18 cellular contexts compared by ENCODE assay signal in genomic region chr1:224253721-224254120, GRCh38.
"Had no signal": no experiment of that assay in that cellular context is flagged by ENCODE, and none has a peak within 500 bp of the region (broad histone marks: within the 10 kb centered on the region; RNA-seq: fewer than 3 reads in every experiment).

No MANE protein-coding gene starts in this region.

- H3K4me3 Mint-ChIP-seq: activated CD4-positive, alpha-beta T cell treated with anti-CD3 and anti-CD28 coated beads for 36 hours; activated naive CD8-positive, alpha-beta T cell; naive thymus-derived CD4-positive, alpha-beta T cell; stimulated activated naive CD8-positive, alpha-beta T cell treated with anti-CD3 and anti-CD28 coated beads, Interleukin-15, amount 100 ng/mL, for 72 hours had no signal

- H3K27ac Mint-ChIP-seq: activated CD4-positive, alpha-beta T cell treated with anti-CD3 and anti-CD28 coated beads for 36 hours; activated naive CD8-positive, alpha-beta T cell; naive thymus-derived CD4-positive, alpha-beta T cell; stimulated activated naive CD8-positive, alpha-beta T cell treated with anti-CD3 and anti-CD28 coated beads, Interleukin-15, amount 100 ng/mL, for 72 hours had no signal

- H3K4me3 ChIP-seq: testis, upper lobe of right lung had no signal

- H3K4me1 ChIP-seq: testis, upper lobe of right lung had no signal

- H3K27me3 ChIP-seq: testis, upper lobe of right lung had no signal

- H3K9me3 Mint-ChIP-seq: stimulated activated naive CD8-positive, alpha-beta T cell treated with anti-CD3 and anti-CD28 coated beads, Interleukin-15, amount 100 ng/mL, for 72 hours had no signal

- ATAC-seq: activated CD4-positive, alpha-beta T cell treated with anti-CD3 and anti-CD28 coated beads for 36 hours; left colon; naive thymus-derived CD4-positive, alpha-beta T cell; stimulated activated naive CD8-positive, alpha-beta T cell treated with anti-CD3 and anti-CD28 coated beads, Interleukin-15, amount 100 ng/mL, for 72 hours; upper lobe of right lung had no signal

- DNase-seq: activated CD4-positive, alpha-beta T cell treated with anti-CD3 and anti-CD28 coated beads for 36 hours; activated effector memory CD4-positive, alpha-beta T cell treated with anti-CD3 and anti-CD28 coated beads, Interleukin-2, amount 50 U/mL, for 16 hours; activated T-cell treated with anti-CD3 and anti-CD28 coated beads, Interleukin-2, amount 50 U/mL, for 1 hour; amygdala; caudate nucleus; cortex of kidney; effector memory CD4-positive, alpha-beta T cell; left colon; mammary epithelial cell; naive thymus-derived CD4-positive, alpha-beta T cell; stimulated activated CD4-positive, alpha-beta T cell treated with anti-CD3 and anti-CD28 coated beads, Interleukin-15, amount 100 ng/mL, for 24 hours; stimulated activated CD4-positive, alpha-beta T cell treated with anti-CD3 and anti-CD28 coated beads, Interleukin-4, amount 100 ng/mL, for 24 hours; stimulated activated naive CD8-positive, alpha-beta T cell treated with anti-CD3 and anti-CD28 coated beads, Interleukin-15, amount 100 ng/mL, for 72 hours; T-helper 1 cell; testis; upper lobe of right lung had no signal

- H3K27me3 Mint-ChIP-seq: activated CD4-positive, alpha-beta T cell treated with anti-CD3 and anti-CD28 coated beads for 36 hours; activated naive CD8-positive, alpha-beta T cell; naive thymus-derived CD4-positive, alpha-beta T cell; stimulated activated naive CD8-positive, alpha-beta T cell treated with anti-CD3 and anti-CD28 coated beads, Interleukin-15, amount 100 ng/mL, for 72 hours had no signal

- H3K9me3 ChIP-seq: testis, upper lobe of right lung had no signal

- H3K4me1 Mint-ChIP-seq: activated CD4-positive, alpha-beta T cell treated with anti-CD3 and anti-CD28 coated beads for 36 hours; stimulated activated naive CD8-positive, alpha-beta T cell treated with anti-CD3 and anti-CD28 coated beads, Interleukin-15, amount 100 ng/mL, for 72 hours had no signal

- H3K36me3 ChIP-seq: WERI-Rb-1 had no signal

- H3K27ac ChIP-seq: testis, upper lobe of right lung, WERI-Rb-1 had no signal
